ENCODE assay signal across 14 cellular contexts in the genomic region with DNA sequence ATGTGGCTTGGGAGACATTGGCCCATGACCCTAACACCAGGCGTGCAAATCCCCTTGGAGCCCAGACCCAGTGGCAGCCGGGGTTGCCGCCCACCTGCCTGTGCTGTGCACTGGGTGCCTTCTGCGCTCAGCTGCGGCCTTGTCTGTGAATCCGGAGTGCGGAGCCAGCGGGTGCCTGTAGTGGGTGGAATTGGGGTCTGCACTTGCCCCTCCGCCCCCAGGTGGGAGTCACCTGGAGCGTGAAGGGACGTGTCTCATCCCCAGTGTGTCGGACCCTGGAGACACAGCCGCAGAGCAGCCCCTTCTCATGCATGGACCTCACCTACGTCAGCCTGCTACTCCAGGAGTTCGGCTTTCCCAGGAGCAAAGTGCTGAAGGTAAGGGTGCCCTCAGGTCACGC. TPM values are rescaled to one million over a fixed set of nuclear protein-coding genes. Genes with fewer than 3 reads are reported as not detected.
A peak's percentile ranks its signal among the peaks of the same experiment; 100 is the strongest.
DNase-seq lines count a peak whose midpoint lies in the region; ATAC-seq, FAIRE-seq and TF ChIP-seq lines count a peak whose summit lies in the region.
"Had no signal": no experiment of that assay in that cellular context is flagged by ENCODE, and none has a peak within 500 bp of the region (broad histone marks: within the 10 kb centered on the region; RNA-seq: fewer than 3 reads in every experiment).

No MANE protein-coding gene starts in this region.

- H3K36me3 ChIP-seq in left ventricle myocardium inferior (peaks cover 24% of the 10 kb centered on the region), kidney (ENCODE audit: control insufficient read depth in 1 of 2, insufficient read depth in 2 of 2, low read length in 2 of 2) (no peaks in the 10 kb centered on the region)

- intact Hi-C loops in left ventricle myocardium inferior (cut with micrococcal nuclease) = no loop called here
- intact Hi-C loops in left ventricle myocardium superior (cut with micrococcal nuclease) = no loop called here
- intact Hi-C loops in kidney (cut with DNase I) = no loop called here

- H3K9me3 ChIP-seq in left ventricle myocardium inferior (replicated peaks) (no peaks in the 10 kb centered on the region), kidney (ENCODE audit: control insufficient read depth in 1 of 2, low read length in 2 of 2) (no peaks in the 10 kb centered on the region)

- no peaks in the 10 kb centered on the region for H3K27me3 ChIP-seq in left ventricle myocardium inferior (ENCODE audit: low read depth)

- H3K27ac ChIP-seq in left ventricle myocardium inferior (replicated peaks) = peak overlapping the region; percentile 90
- peak overlapping the region; percentile 88; the same call in 1 of the 2 replicates for H3K27ac ChIP-seq in VCaP
- no peak overlapping the region for H3K27ac ChIP-seq in kidney (ENCODE audit: low read depth in 2 of 2, low read length in 2 of 2)

- FAIRE-seq in kidney (lab: Jason Lieb, UNC) = no peak
- FAIRE-seq: A204.1 had no signal

- no peak overlapping the region for H3K9ac ChIP-seq in kidney (ENCODE audit: low read length in 2 of 2)

- TF ChIP-seq CTCF in left ventricle myocardium inferior (IDR thresholded peaks at IDR 0.05; ENCODE audit: borderline replicate concordance) (no peak), VCaP (conservative IDR thresholded peaks at IDR 0.05) (no peak), kidney (IDR thresholded peaks at IDR 0.05; ENCODE audit: borderline replicate concordance, extremely low read depth, insufficient read depth) (no peak)

- no peak overlapping the region for H3K4me3 ChIP-seq in left ventricle myocardium inferior
- H3K4me3 ChIP-seq in kidney (ENCODE audit: low read length in 2 of 2) = no peak overlapping the region

- DNase-seq in left ventricle myocardium inferior (no peak), left ventricle myocardium superior (no peak), kidney (peak; percentile 63), anterior cingulate cortex (lab: John Stamatoyannopoulos, UW) (no peak), HuH-7.5 (ENCODE audit: low spot score) (no peak)
- DNase-seq: AML-193, DMS 273 treated with DMSO at 0.1 percent for 48 hours, NCI-H187 treated with DMSO at 0.1 percent for 48 hours, NCI-H446, SHP77 treated with DMSO at 0.1 percent for 48 hours had no signal

- H3K4me1 ChIP-seq in left ventricle myocardium inferior = peaks cover 98% of the 10 kb centered on the region
- peaks cover 8 to 17% of the 10 kb centered on the region in 2 donors for H3K4me1 ChIP-seq in kidney (ENCODE audit: control insufficient read depth in 1 of 2, insufficient read depth in 1 of 2, low read depth in 1 of 2, low read length in 2 of 2)

- no peak for ATAC-seq in left ventricle myocardium superior
- no peak for ATAC-seq in HG02571 (IDR thresholded peaks at IDR 0.05; ENCODE audit: unreplicated experiment)
- ATAC-seq in GM21825 (IDR thresholded peaks at IDR 0.05; ENCODE audit: unreplicated experiment) = no peak

RNA-seq across cellular contexts. Expression of a gene that starts 22.9 kb away (rescaled TPM):
- total RNA-seq in left ventricle myocardium inferior = 218 TPM
- 205 TPM for total RNA-seq in left ventricle myocardium superior
- total RNA-seq in kidney = 176 TPM
- polyA plus RNA-seq in kidney (ENCODE audit: insufficient read depth, low read depth, low replicate concordance) = 50.9 TPM

RNA-seq across cellular contexts. Expression of a gene that starts 29.4 kb away (rescaled TPM):
- total RNA-seq in left ventricle myocardium inferior (106 TPM), left ventricle myocardium superior (130 TPM), kidney (95.7 TPM)
- 59.0 TPM for polyA plus RNA-seq in kidney (ENCODE audit: insufficient read depth, low read depth, low replicate concordance)

Comparison
In these comparisons a context has a peak if more than half of its experiments do, and no peak if none do; other contexts are left out.
1. H3K27ac ChIP-seq: peak in left ventricle myocardium inferior (single experiment) and VCaP (single experiment); none in kidney (0 of 2).